9 cellular contexts compared by ENCODE assay signal in the genomic region with DNA sequence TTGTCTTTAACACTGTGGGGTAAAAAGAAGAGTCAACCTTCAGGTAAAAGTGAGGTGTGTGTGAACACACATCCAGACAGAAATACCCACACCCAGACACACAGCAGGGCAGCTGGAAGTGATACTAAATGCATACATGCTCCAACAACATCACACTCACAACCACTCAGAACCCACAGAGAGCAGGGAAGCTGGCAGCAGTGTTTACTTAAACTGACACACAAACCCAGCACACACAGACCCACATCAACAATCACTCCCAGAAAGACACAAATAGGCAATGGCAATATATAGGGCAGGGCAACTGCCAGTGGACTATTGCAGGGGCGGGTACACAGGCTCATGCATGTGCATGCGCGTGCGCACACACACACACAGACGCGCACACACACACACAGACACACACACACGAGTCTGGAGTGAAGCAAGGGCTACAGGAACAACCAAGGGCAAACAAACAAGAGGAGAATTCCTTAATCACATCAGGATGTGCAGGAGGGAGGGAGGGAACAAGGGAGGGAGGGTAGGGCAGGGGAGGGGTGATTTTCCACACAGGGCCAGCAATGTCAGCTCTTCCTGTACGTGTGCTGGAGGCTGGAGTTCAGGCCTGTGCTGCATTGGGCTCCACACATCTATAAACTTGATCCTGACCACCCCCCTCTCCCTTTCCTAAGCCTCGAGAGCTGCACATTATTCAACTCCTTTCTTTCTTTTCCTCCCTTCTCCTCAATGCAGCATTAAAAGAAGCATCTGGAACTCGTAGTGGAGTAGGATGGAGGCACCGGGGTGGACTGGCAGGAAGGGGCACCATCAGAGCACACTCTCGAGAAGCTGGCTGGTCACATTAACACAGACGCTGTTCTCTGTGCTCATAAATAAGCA. TPM values are rescaled to one million over a fixed set of nuclear protein-coding genes. Genes with fewer than 3 reads are reported as not detected.
DNase-seq lines count a peak whose midpoint lies in the region; ATAC-seq and TF ChIP-seq lines count a peak whose summit lies in the region.
"Had no signal": no experiment of that assay in that cellular context is flagged by ENCODE, and none has a peak within 500 bp of the region (broad histone marks: within the 10 kb centered on the region; RNA-seq: fewer than 3 reads in every experiment).

No MANE protein-coding gene starts in this region.

- ATAC-seq in esophagus mucosa (peak; percentile 63), GM21447 (IDR thresholded peaks at IDR 0.05; ENCODE audit: unreplicated experiment) (no peak)

- peak; percentile 70 for DNase-seq in AG08395 (ENCODE audit: low spot score)
- DNase-seq in M059J (ENCODE audit: low read depth): peak; percentile 65
- no peak for DNase-seq in middle frontal gyrus (ENCODE audit: extremely low spot score, low spot score)
- no peak for DNase-seq in medulla oblongata (ENCODE audit: extremely low spot score)
- DNase-seq in stimulated activated CD4-positive, alpha-beta T cell treated with anti-CD3 and anti-CD28 coated beads, Interleukin-4, amount 100 ng/mL, for 24 hours: no peak
- DNase-seq: activated CD4-positive, alpha-beta T cell treated with anti-CD3 and anti-CD28 coated beads, Interleukin-2, amount 10 ng/mL, durations not matched to agents 7 days and 5 days had no signal

- H3K4me1 Mint-ChIP-seq in nephron: peaks cover 82% of the 10 kb centered on the region

- H3K27me3 Mint-ChIP-seq in nephron (ENCODE audit: low read depth): no peaks in the 10 kb centered on the region
- H3K27me3 Mint-ChIP-seq: activated CD4-positive, alpha-beta T cell treated with anti-CD3 and anti-CD28 coated beads, Interleukin-2, amount 10 ng/mL, durations not matched to agents 7 days and 5 days had no signal

- TF ChIP-seq CTCF in nephron (IDR thresholded peaks at IDR 0.05; ENCODE audit: unreplicated experiment in 3 of 3): no peak

- H3K27ac Mint-ChIP-seq in nephron: peak overlapping the region; percentile 96 to 98 (median 97)
- H3K27ac Mint-ChIP-seq: activated CD4-positive, alpha-beta T cell treated with anti-CD3 and anti-CD28 coated beads, Interleukin-2, amount 10 ng/mL, durations not matched to agents 7 days and 5 days had no signal

- no peaks in the 10 kb centered on the region for H3K9me3 Mint-ChIP-seq in nephron
- H3K9me3 Mint-ChIP-seq: activated CD4-positive, alpha-beta T cell treated with anti-CD3 and anti-CD28 coated beads, Interleukin-2, amount 10 ng/mL, durations not matched to agents 7 days and 5 days had no signal

- H3K36me3 Mint-ChIP-seq in nephron (ENCODE audit: low read depth): peaks cover 22% of the 10 kb centered on the region

- H3K4me3 Mint-ChIP-seq in nephron: peak overlapping the region in 2 of 3 experiments; percentile 22 to 35
- H3K4me3 Mint-ChIP-seq: activated CD4-positive, alpha-beta T cell treated with anti-CD3 and anti-CD28 coated beads, Interleukin-2, amount 10 ng/mL, durations not matched to agents 7 days and 5 days had no signal

RNA-seq across cellular contexts. Expression of gene HIC1, which starts 30.1 kb away (rescaled TPM):
- total RNA-seq in M059J (2014; rRNA removed; shearing (Covaris generic)): 2.2 and 3.7 TPM in 2 replicates
- 2.3 TPM for total RNA-seq in esophagus mucosa

RNA-seq across cellular contexts. Expression of gene OVCA2, which starts 43.2 kb away (rescaled TPM):
- total RNA-seq in M059J (2014; rRNA removed; shearing (Covaris generic)): 18.9 and 24.0 TPM in 2 replicates
- total RNA-seq in esophagus mucosa: 32.3 TPM

RNA-seq across cellular contexts. Expression of gene DPH1, which starts 55.1 kb away (rescaled TPM):
- total RNA-seq in M059J (2014; rRNA removed; shearing (Covaris generic)): 28.0 and 29.5 TPM in 2 replicates
- total RNA-seq in esophagus mucosa: 29.1 TPM

RNA-seq across cellular contexts. Expression of gene RTN4RL1, which starts 59.9 kb away (rescaled TPM):
- total RNA-seq in M059J (2014; rRNA removed; shearing (Covaris generic)): 0.12 and 0.67 TPM in 2 replicates
- 1.2 TPM for total RNA-seq in esophagus mucosa

Comparison
In these comparisons a context has a peak if more than half of its experiments do, and no peak if none do; other contexts are left out.
1. DNase-seq: peak in AG08395 (single experiment) and M059J (single experiment); none in middle frontal gyrus (single experiment), medulla oblongata (single experiment) and stimulated activated CD4-positive, alpha-beta T cell treated with anti-CD3 and anti-CD28 coated beads, Interleukin-4, amount 100 ng/mL, for 24 hours (single experiment).